Comparison of ENCODE assay signal across 8 cellular contexts in the genomic region with DNA sequence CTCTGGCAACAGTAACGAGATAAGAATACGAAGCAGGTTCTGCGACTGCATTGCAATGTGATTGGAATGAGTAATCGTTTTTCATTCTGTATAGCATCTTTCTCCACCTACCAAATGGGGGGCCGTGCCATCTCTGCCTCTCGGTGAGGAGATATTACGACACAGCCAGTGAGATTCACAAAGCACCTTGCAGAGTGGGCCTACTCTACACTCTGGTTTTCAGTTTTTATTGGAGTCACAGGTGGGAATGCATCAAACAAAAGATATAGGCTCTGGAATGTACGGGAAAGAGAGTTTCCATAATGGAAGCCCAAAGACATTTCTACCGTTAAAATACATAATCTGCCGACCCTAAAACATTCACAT.
A peak's percentile ranks its signal among the peaks of the same experiment; 100 is the strongest.
DNase-seq lines count a peak whose midpoint lies in the region; ATAC-seq lines count a peak whose summit lies in the region.

No MANE protein-coding gene starts in this region.

- H3K4me1 ChIP-seq in iPS-20b (ENCODE audit: insufficient read depth, low read length) = peaks cover 15% of the 10 kb centered on the region; the same call in 1 of the 2 replicates

- peak overlapping the region; percentile 95 for H3K4me3 ChIP-seq in iPS-20b (ENCODE audit: low read length)

- H3K9me3 ChIP-seq in iPS-20b (ENCODE audit: insufficient read depth, low read depth, low read length) = no peaks in the 10 kb centered on the region

- no peaks in the 10 kb centered on the region for H3K36me3 ChIP-seq in iPS-20b (ENCODE audit: insufficient read depth, low read depth, low read length)

- no peaks in the 10 kb centered on the region for H3K27me3 ChIP-seq in iPS-20b (ENCODE audit: insufficient read depth, low read length)

- peak overlapping the region; percentile 44; the same call in 1 of the 2 replicates for H3K9ac ChIP-seq in iPS-20b (ENCODE audit: low read depth, low read length)

- peak; percentile 51 for DNase-seq in NCI-H2196 treated with DMSO at 0.1 percent for 48 hours (lab: John Stamatoyannopoulos, UW; ENCODE audit: unreplicated experiment)
- DNase-seq in NCI-H2196 (lab: John Stamatoyannopoulos, UW; ENCODE audit: unreplicated experiment) = no peak
- DNase-seq in NCI-H146 (lab: John Stamatoyannopoulos, UW) = peak; percentile 69
- DNase-seq in amniotic epithelial cell (ENCODE audit: low read depth) = peak; percentile 35
- peak; percentile 54 for DNase-seq in stimulated activated CD8-positive, alpha-beta memory T cell treated with anti-CD3 and anti-CD28 coated beads, Interleukin-4, amount 100 ng/mL, for 48 hours

- H3K27ac ChIP-seq in iPS-20b (ENCODE audit: low read length) = no peak overlapping the region

- ATAC-seq in GM21447 (IDR thresholded peaks at IDR 0.05; ENCODE audit: unreplicated experiment) (no peak), HG03521 (IDR thresholded peaks at IDR 0.05; ENCODE audit: unreplicated experiment) (no peak)
